In genomic region chrX:16185725-16186136, GRCh38 we compare ENCODE assay signal across 7 cellular contexts.
A peak's percentile ranks its signal among the peaks of the same experiment; 100 is the strongest.
DNase-seq lines count a peak whose midpoint lies in the region; ATAC-seq and TF ChIP-seq lines count a peak whose summit lies in the region.

No MANE protein-coding gene starts in this region.

- no peak for TF ChIP-seq CTCF in NB4 (IDR thresholded peaks at IDR 0.05; ENCODE audit: low read depth, low read length)

- TF ChIP-seq POLR2A in NB4 (IDR thresholded peaks at IDR 0.05; ENCODE audit: extremely low read depth, insufficient read length): no peak

- ATAC-seq in GM18867 (IDR thresholded peaks at IDR 0.05; ENCODE audit: unreplicated experiment) (peak; percentile 98), HG02588 (IDR thresholded peaks at IDR 0.05; ENCODE audit: unreplicated experiment) (peak; percentile 91)

- DNase-seq in NB4 (ENCODE audit: low read depth) (peak; percentile 76), fibroblast of gingiva (ENCODE audit: low read depth) (peak; percentile 19), NCI-H526 (lab: John Stamatoyannopoulos, UW) (no peak), NCI-H69 (lab: John Stamatoyannopoulos, UW) (no peak)
- no peak for DNase-seq in activated naive CD4-positive, alpha-beta T cell treated with Interleukin-2 at 50 U/mL for 16 hours

- no peak overlapping the region for H3K4me3 ChIP-seq in NB4 (ENCODE audit: low read depth, low read length)

Comparison
In these comparisons a context has a peak if more than half of its experiments do, and no peak if none do; other contexts are left out.
1. DNase-seq: peak in NB4 (single experiment) and fibroblast of gingiva (single experiment); none in NCI-H526 (0 of 2), NCI-H69 (single experiment) and activated naive CD4-positive, alpha-beta T cell treated with Interleukin-2 at 50 U/mL for 16 hours (single experiment).